9 cellular contexts compared by ENCODE assay signal in the genomic region with DNA sequence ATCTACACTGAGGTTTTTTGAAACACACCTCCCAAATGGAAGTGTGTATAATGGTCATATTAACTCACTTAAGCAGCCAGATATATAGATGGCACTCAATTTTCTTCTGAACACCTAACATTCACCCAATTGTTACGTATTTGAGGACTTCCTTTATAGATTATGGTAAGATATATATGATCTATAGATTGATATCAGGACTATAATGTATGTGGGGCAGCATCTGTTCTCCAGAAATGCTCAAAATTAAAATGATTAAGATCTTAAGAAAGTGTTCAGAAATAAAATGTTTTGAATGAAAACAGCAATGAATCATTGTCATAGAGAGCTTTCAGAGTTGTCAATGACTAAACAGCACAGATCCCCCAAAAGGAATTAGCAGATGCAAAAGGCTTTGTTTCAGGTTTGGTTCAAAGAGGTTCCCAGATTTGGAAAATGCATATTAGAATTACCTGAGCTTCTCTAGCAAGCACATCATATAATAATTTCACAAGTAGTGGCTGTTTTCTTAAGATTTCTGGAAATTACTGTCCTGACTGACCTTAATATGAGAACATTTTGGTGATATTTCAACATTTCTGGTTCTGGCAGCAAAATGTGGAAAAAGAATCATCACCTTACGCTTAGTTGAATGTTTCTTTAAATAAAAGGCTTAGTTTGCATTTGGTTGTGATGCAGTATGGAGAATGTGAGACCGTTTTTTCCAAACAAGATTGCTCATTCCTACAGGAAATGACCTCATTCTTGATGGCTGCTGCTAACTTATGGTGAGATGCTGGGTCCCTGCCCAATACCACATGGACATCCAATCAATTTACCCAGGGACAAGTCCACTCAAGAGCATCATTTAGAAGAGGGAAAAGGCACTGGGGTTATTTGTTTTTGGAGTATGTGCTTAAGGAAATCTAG. TPM values are rescaled to one million over a fixed set of nuclear protein-coding genes. Genes with fewer than 3 reads are reported as not detected.
A peak's percentile ranks its signal among the peaks of the same experiment; 100 is the strongest.
DNase-seq lines count a peak whose midpoint lies in the region; ATAC-seq, FAIRE-seq and TF ChIP-seq lines count a peak whose summit lies in the region.
"Had no signal": no experiment of that assay in that cellular context is flagged by ENCODE, and none has a peak within 500 bp of the region (broad histone marks: within the 10 kb centered on the region; RNA-seq: fewer than 3 reads in every experiment).

No MANE protein-coding gene starts in this region.

- peaks cover 0 to 4% of the 10 kb centered on the region in 2 donors for H3K4me1 ChIP-seq in mucosa of rectum (ENCODE audit: control insufficient read depth in 2 of 2, insufficient read depth in 2 of 2, low read length in 2 of 2)

- H3K9ac ChIP-seq in mucosa of rectum (ENCODE audit: low read depth in 1 of 2, low read length in 2 of 2) = no peak overlapping the region

- no peak for TF ChIP-seq CTCF in AG10803 (conservative IDR thresholded peaks at IDR 0.05; ENCODE audit: low read length)
- TF ChIP-seq CTCF in bronchial epithelial cell (IDR thresholded peaks at IDR 0.05; ENCODE audit: insufficient read depth, low read length, severe bottlenecking) = no peak

- H3K36me3 ChIP-seq in MG63 (peaks cover 55% of the 10 kb centered on the region), bronchial epithelial cell (ENCODE audit: control insufficient read depth, insufficient read depth, low read length) (peaks cover 26% of the 10 kb centered on the region), mucosa of rectum (ENCODE audit: control insufficient read depth in 2 of 2, insufficient read depth in 2 of 2, low read length in 2 of 2) (peaks cover 49 to 58% of the 10 kb centered on the region in 2 donors)

- no peaks in the 10 kb centered on the region for H3K27me3 Mint-ChIP-seq in immature natural killer cell (ENCODE audit: low read depth in 3 of 3)

- H3K27ac ChIP-seq in mucosa of rectum (ENCODE audit: low read depth in 2 of 2, low read length in 2 of 2) = peak overlapping the region; percentile 18 to 57

- H3K4me3 Mint-ChIP-seq in immature natural killer cell = no peak overlapping the region

- H3K27me3 ChIP-seq in MG63 = no peaks in the 10 kb centered on the region
- no peaks in the 10 kb centered on the region for H3K27me3 ChIP-seq in bronchial epithelial cell (ENCODE audit: control insufficient read depth, insufficient read depth, low read length)
- no peaks in the 10 kb centered on the region for H3K27me3 ChIP-seq in mucosa of rectum (ENCODE audit: control insufficient read depth in 2 of 2, insufficient read depth in 2 of 2, low read length in 2 of 2)

- H3K4me1 Mint-ChIP-seq in immature natural killer cell = peaks cover 11 to 16% of the 10 kb centered on the region in 2 donors

- FAIRE-seq in bronchial epithelial cell (lab: Jason Lieb, UNC) = no peak

- H3K9me3 Mint-ChIP-seq in immature natural killer cell = no peaks in the 10 kb centered on the region

- DNase-seq in AG10803 (ENCODE audit: low read depth) = peak; percentile 95
- DNase-seq in MG63 = peak; percentile 69
- peak; percentile 91 for DNase-seq in bronchial epithelial cell (ENCODE audit: low read depth)
- no peak for DNase-seq in NCI-H2171 (lab: John Stamatoyannopoulos, UW)
- DNase-seq in immature natural killer cell = no peak
- DNase-seq in cerebellar cortex (ENCODE audit: low spot score) = no peak
- DNase-seq: KBM-7 had no signal

- no peak for ATAC-seq in GM21526 (IDR thresholded peaks at IDR 0.05; ENCODE audit: low FRiP score, unreplicated experiment)

- no peak overlapping the region for H3K27ac Mint-ChIP-seq in immature natural killer cell

- no peak overlapping the region for H3K4me3 ChIP-seq in AG10803 (ENCODE audit: low read length)
- H3K4me3 ChIP-seq in MG63 = no peak overlapping the region
- H3K4me3 ChIP-seq in bronchial epithelial cell (ENCODE audit: low read depth, low read length) = no peak overlapping the region
- H3K4me3 ChIP-seq in mucosa of rectum (ENCODE audit: low read length in 2 of 2) = no peak overlapping the region

- no peaks in the 10 kb centered on the region for H3K9me3 ChIP-seq in MG63
- no peaks in the 10 kb centered on the region for H3K9me3 ChIP-seq in mucosa of rectum (ENCODE audit: control insufficient read depth in 2 of 2, low read length in 2 of 2)

- peaks cover 5 to 39% (median 24%) of the 10 kb centered on the region in 3 donors for H3K36me3 Mint-ChIP-seq in immature natural killer cell

RNA-seq across cellular contexts. Expression of a gene that starts 31.5 kb away (rescaled TPM):
- 12.6 and 20.3 TPM in 2 replicates for total RNA-seq in MG63 (2014; rRNA removed; shearing (Covaris generic); ENCODE audit: low replicate concordance)
- total RNA-seq in bronchial epithelial cell = 38.5 and 39.8 TPM in 2 replicates
- polyA plus RNA-seq in immature natural killer cell = 10 to 100 TPM in 1 of 3 donors, 1 to 10 TPM in 1, not detected in 1; 1.9 to 10.6 TPM

Comparison
In these comparisons a context has a peak if more than half of its experiments do, and no peak if none do; other contexts are left out.
1. DNase-seq: peak in AG10803 (single experiment), MG63 (single experiment) and bronchial epithelial cell (single experiment); none in NCI-H2171 (single experiment), immature natural killer cell (0 of 3) and cerebellar cortex (single experiment).